Comparison of ENCODE assay signal across 8 cellular contexts in genomic region chr7:73521636-73522080, GRCh38. TPM values are rescaled to one million over a fixed set of nuclear protein-coding genes. Genes with fewer than 3 reads are reported as not detected.
DNase-seq lines count a peak whose midpoint lies in the region; ATAC-seq and TF ChIP-seq lines count a peak whose summit lies in the region.

No MANE protein-coding gene starts in this region.

- H4K20me1 ChIP-seq in HCT116 (ENCODE audit: insufficient read depth) (peaks cover 20% of the 10 kb centered on the region; the same call in 1 of the 2 replicates), hepatocyte (ENCODE audit: insufficient read depth, poor library complexity, severe bottlenecking) (peaks cover 42% of the 10 kb centered on the region)

- peak overlapping the region; percentile 92 for H3K27ac ChIP-seq in 22Rv1
- peak overlapping the region; percentile 96 for H3K27ac ChIP-seq in HCT116 (ENCODE audit: low read depth, low read length)
- peak overlapping the region; percentile 89 for H3K27ac ChIP-seq in hepatocyte

- H3K79me2 ChIP-seq in HCT116 (ENCODE audit: insufficient read depth, low read length) (peaks cover 50% of the 10 kb centered on the region), hepatocyte (peaks cover 53% of the 10 kb centered on the region)

- H3K4me3 ChIP-seq in HCT116 (replicated peaks in 1 of 2; ENCODE audit: low read depth in 1 of 2, low read length in 2 of 2) (peak overlapping the region; percentile 86 to 87), MG63 (peak overlapping the region; percentile 69), hepatocyte (peak overlapping the region; percentile 87)

- no peak for TF ChIP-seq CTCF in 22Rv1 (IDR thresholded peaks at IDR 0.05)
- TF ChIP-seq CTCF in HCT116 (IDR thresholded peaks at IDR 0.05 in 2 of 3, conservative IDR thresholded peaks at IDR 0.05 in 1 of 3; ENCODE audit: borderline replicate concordance in 1 of 3, insufficient read depth in 1 of 3, low read depth in 2 of 3, low read length in 2 of 3): no peak
- TF ChIP-seq CTCF in hepatocyte (IDR thresholded peaks at IDR 0.05; ENCODE audit: poor library complexity): no peak

- H3K9me3 ChIP-seq in ES-I3 (ENCODE audit: control insufficient read depth, insufficient read depth, low read length) (no peaks in the 10 kb centered on the region), HCT116 (ENCODE audit: control insufficient read depth in 1 of 2, insufficient read depth in 1 of 2, low read depth in 1 of 2, low read length in 2 of 2) (no peaks in the 10 kb centered on the region), MG63 (no peaks in the 10 kb centered on the region), hepatocyte (ENCODE audit: low read depth) (no peaks in the 10 kb centered on the region)

- H3K27me3 Mint-ChIP-seq in activated naive CD8-positive, alpha-beta T cell treated with anti-CD3 and anti-CD28 coated beads, Interleukin-2, amount 50 U/mL, for 24 hours: no peaks in the 10 kb centered on the region

- no peaks in the 10 kb centered on the region for H3K27me3 ChIP-seq in HCT116 (ENCODE audit: insufficient read depth, low read length)
- no peaks in the 10 kb centered on the region for H3K27me3 ChIP-seq in MG63
- no peaks in the 10 kb centered on the region for H3K27me3 ChIP-seq in hepatocyte

- peak overlapping the region; percentile 87 for H3K4me2 ChIP-seq in HCT116 (ENCODE audit: low read length)
- H3K4me2 ChIP-seq in hepatocyte: peak overlapping the region; percentile 79

- H3K9me2 ChIP-seq in HCT116 (ENCODE audit: insufficient read depth) (no peaks in the 10 kb centered on the region), hepatocyte (replicated peaks; ENCODE audit: insufficient read depth) (no peaks in the 10 kb centered on the region)

- 0% methylated on average over 10 of the region's 55 CpGs for WGBS in hepatocyte (ENCODE audit: low lambda C conversion rate, missing lambda C conversion rate)

- H2AFZ ChIP-seq in HCT116 (ENCODE audit: low read depth, low read length, poor library complexity, severe bottlenecking): no peak overlapping the region
- H2AFZ ChIP-seq in hepatocyte: peak overlapping the region; percentile 58

- no TSS peak for BruUV-seq in HCT116 (replicated peaks; lab: Mats Ljungman, UMichigan)

- intact Hi-C loops in HCT116 (cut with micrococcal nuclease): loop anchor here (1.0 to 5.0 kb wide), 2 partner anchors 36 to 206 kb away; partner anchors contain the start of gene BCL7B
- intact Hi-C loops in sciatic nerve (cut with DNase I): no loop called here

- H3K9ac ChIP-seq in ES-I3 (ENCODE audit: low read depth, low read length) (peak overlapping the region; percentile 80), HCT116 (ENCODE audit: low read length) (peak overlapping the region; percentile 97)

- H3K4me1 Mint-ChIP-seq in activated naive CD8-positive, alpha-beta T cell treated with anti-CD3 and anti-CD28 coated beads, Interleukin-2, amount 50 U/mL, for 24 hours: peaks cover 66% of the 10 kb centered on the region

- peaks cover 3% of the 10 kb centered on the region; the same call in 1 of the 2 replicates for H3K4me1 ChIP-seq in ES-I3 (ENCODE audit: insufficient read depth, low read length)
- peaks cover 15 to 23% of the 10 kb centered on the region in 2 experiments; a peak in 3 of 4 replicates for H3K4me1 ChIP-seq in HCT116 (ENCODE audit: control insufficient read depth in 1 of 2, insufficient read depth in 2 of 2, low read length in 2 of 2)
- H3K4me1 ChIP-seq in hepatocyte (ENCODE audit: insufficient read depth): peaks cover 17% of the 10 kb centered on the region

- RAD21 ChIA-PET in HCT116 (lab: Charles Lee; ENCODE audit: low non-redundant PET in 1 of 2, low total read pairs in 2 of 2, uncharacterized antibody in 2 of 2, unreplicated experiment in 2 of 2): no interaction called here

- H3K9me3 Mint-ChIP-seq in activated naive CD8-positive, alpha-beta T cell treated with anti-CD3 and anti-CD28 coated beads, Interleukin-2, amount 50 U/mL, for 24 hours: no peaks in the 10 kb centered on the region

- POLR2A ChIA-PET in HCT116 (lab: Charles Lee): interaction anchor here (0.7 to 1.4 kb wide), 4 partner anchors 10 to 35 kb away, joined by 3 to 5 read pairs (median 3); no protein-coding TSS in a partner anchor

- DNase-seq in HCT116 (ENCODE audit: low read depth, low spot score): no peak
- peak; percentile 64 for DNase-seq in MG63
- peak; percentile 71 for DNase-seq in activated naive CD8-positive, alpha-beta T cell treated with anti-CD3 and anti-CD28 coated beads, Interleukin-2, amount 50 U/mL, for 24 hours
- peak; percentile 79 for DNase-seq in hepatocyte (ENCODE audit: low spot score)
- DNase-seq in sciatic nerve (ENCODE audit: low spot score): no peak
- DNase-seq in NCI-H524 treated with DMSO at 0.1 percent for 48 hours (lab: John Stamatoyannopoulos, UW): no peak

- TF ChIP-seq POLR2A in HCT116 (IDR thresholded peaks at IDR 0.05; ENCODE audit: borderline replicate concordance, extremely low read depth, insufficient read depth, insufficient read length): no peak

- H3K27ac Mint-ChIP-seq in activated naive CD8-positive, alpha-beta T cell treated with anti-CD3 and anti-CD28 coated beads, Interleukin-2, amount 50 U/mL, for 24 hours: no peak overlapping the region

- peaks cover 44% of the 10 kb centered on the region for H3K36me3 Mint-ChIP-seq in activated naive CD8-positive, alpha-beta T cell treated with anti-CD3 and anti-CD28 coated beads, Interleukin-2, amount 50 U/mL, for 24 hours (ENCODE audit: low read depth)

- H3K36me3 ChIP-seq in ES-I3 (ENCODE audit: insufficient read depth, low read length) (peaks cover 6% of the 10 kb centered on the region), HCT116 (ENCODE audit: control insufficient read depth in 1 of 2, insufficient read depth in 2 of 2, low read length in 2 of 2) (peaks cover 5 to 17% of the 10 kb centered on the region in 2 experiments; a peak in 3 of 4 replicates), MG63 (peaks cover 32% of the 10 kb centered on the region), hepatocyte (replicated peaks; ENCODE audit: insufficient read depth, low read depth) (no peaks in the 10 kb centered on the region)

- CTCF ChIA-PET in HCT116 (lab: Charles Lee): no interaction called here

- peak overlapping the region; percentile 94 for H3K4me3 Mint-ChIP-seq in activated naive CD8-positive, alpha-beta T cell treated with anti-CD3 and anti-CD28 coated beads, Interleukin-2, amount 50 U/mL, for 24 hours

- no peak for TF ChIP-seq RAD21 in HCT116 (IDR thresholded peaks at IDR 0.05; ENCODE audit: low read depth)

- ATAC-seq in HCT116: peak; percentile 70
- peak; percentile 50 for ATAC-seq in activated naive CD8-positive, alpha-beta T cell treated with anti-CD3 and anti-CD28 coated beads, Interleukin-2, amount 50 U/mL, for 24 hours
- peak; percentile 49 for ATAC-seq in sciatic nerve

TF ChIP-seq in HCT116, 20 proteins besides CTCF, POLR2A, EP300 and RAD21:
- TF ChIP-seq POLR2AphosphoS5 (IDR thresholded peaks at IDR 0.05; ENCODE audit: low read depth, low read length) (peak; percentile 41; the same call in 1 of the 2 replicates), CEBPB (IDR thresholded peaks at IDR 0.05; ENCODE audit: low read depth) (no peak), CBX3 (IDR thresholded peaks at IDR 0.05; ENCODE audit: low read depth) (no peak), ZFX (IDR thresholded peaks at IDR 0.05) (peak; percentile 100)

RNA-seq across cellular contexts. Expression of gene BAZ1B, which starts 0.4 kb away (rescaled TPM):
- 81.1 TPM for total RNA-seq in HCT116 (2021; ENCODE audit: unreplicated experiment)
- 29.6 and 37.7 TPM in 2 replicates for polyA plus RNA-seq in HCT116 (2012)
- 44.6 and 67.4 TPM in 2 replicates for total RNA-seq in MG63 (2014; rRNA removed; shearing (Covaris generic); ENCODE audit: low replicate concordance)
- total RNA-seq in hepatocyte: 40.7 and 44.7 TPM in 2 replicates
- 16.7 TPM in 2 replicates for polyA plus RNA-seq in hepatocyte
- total RNA-seq in sciatic nerve: 66.9 TPM

RNA-seq across cellular contexts. Expression of gene BCL7B, which starts 35.8 kb away (rescaled TPM):
- total RNA-seq in HCT116 (2021; ENCODE audit: unreplicated experiment): 50.4 TPM
- 48.2 and 49.4 TPM in 2 replicates for polyA plus RNA-seq in HCT116 (2012)
- total RNA-seq in MG63 (2014; rRNA removed; shearing (Covaris generic); ENCODE audit: low replicate concordance): 31.6 and 33.3 TPM in 2 replicates
- 34.5 and 44.7 TPM in 2 replicates for total RNA-seq in hepatocyte
- 54.0 and 60.3 TPM in 2 replicates for polyA plus RNA-seq in hepatocyte
- 38.6 TPM for total RNA-seq in sciatic nerve

RNA-seq across cellular contexts. Expression of gene TBL2, which starts 56.7 kb away (rescaled TPM):
- total RNA-seq in HCT116 (2021; ENCODE audit: unreplicated experiment) (55.0 TPM), hepatocyte (72.8 and 73.6 TPM in 2 replicates), sciatic nerve (27.1 TPM)
- 50.1 and 53.3 TPM in 2 replicates for polyA plus RNA-seq in HCT116 (2012)
- total RNA-seq in MG63 (2014; rRNA removed; shearing (Covaris generic); ENCODE audit: low replicate concordance): 68.6 and 79.0 TPM in 2 replicates
- polyA plus RNA-seq in hepatocyte: 55.5 and 62.1 TPM in 2 replicates

Comparison
In these comparisons a context has a peak if more than half of its experiments do, and no peak if none do; other contexts are left out.
1. DNase-seq: peak in MG63 (single experiment), activated naive CD8-positive, alpha-beta T cell treated with anti-CD3 and anti-CD28 coated beads, Interleukin-2, amount 50 U/mL, for 24 hours (single experiment) and hepatocyte (single experiment); none in HCT116 (single experiment), sciatic nerve (single experiment) and NCI-H524 treated with DMSO at 0.1 percent for 48 hours (single experiment).
2. Peak in every context shown above with its lines, with median percentiles within 50 percentile points of each other: H3K27ac ChIP-seq, ATAC-seq and H3K4me3 ChIP-seq.